ENCODE assay signal across 1 cellular context in genomic region chr9:133971121-133971951, GRCh38.
TF ChIP-seq lines count a peak whose summit lies in the region.

No MANE protein-coding gene starts in this region.

TF ChIP-seq in HepG2, 621 proteins besides CTCF, POLR2A, EP300 and RAD21 (continued from another document and continues in another):
- TF ChIP-seq ISL2 (CRISPR knock-in tag; IDR thresholded peaks at IDR 0.05) (no peak), ZNF318 (CRISPR knock-in tag; IDR thresholded peaks at IDR 0.05) (no peak), ZNF230 (CRISPR knock-in tag; IDR thresholded peaks at IDR 0.05) (0 out of 2 replicates have a peak, but pooled peaks have one; percentile 36), FOXA3 (CRISPR knock-in tag; IDR thresholded peaks at IDR 0.05) (peak; percentile 51), ZNF619 (CRISPR knock-in tag; IDR thresholded peaks at IDR 0.05) (no peak), HOXA5 (CRISPR knock-in tag; IDR thresholded peaks at IDR 0.05) (no peak), ZNF280D (CRISPR knock-in tag; IDR thresholded peaks at IDR 0.05) (no peak), TFDP2 (CRISPR knock-in tag; IDR thresholded peaks at IDR 0.05) (no peak), SKIL (CRISPR knock-in tag; IDR thresholded peaks at IDR 0.05; ENCODE audit: borderline replicate concordance) (peak; percentile 33; the same call in 1 of the 2 replicates), YEATS4 (CRISPR knock-in tag; IDR thresholded peaks at IDR 0.05; ENCODE audit: borderline replicate concordance) (no peak), HDAC6 (IDR thresholded peaks at IDR 0.05; ENCODE audit: low read depth, low read length) (no peak), IRF1 (CRISPR knock-in tag; IDR thresholded peaks at IDR 0.05; ENCODE audit: low read depth) (no peak), GABPB1 (CRISPR knock-in tag; IDR thresholded peaks at IDR 0.05) (peak; percentile 39; the same call in 1 of the 2 replicates), YEATS2 (CRISPR knock-in tag; IDR thresholded peaks at IDR 0.05; ENCODE audit: borderline replicate concordance) (no peak), ZNF354B (CRISPR knock-in tag; IDR thresholded peaks at IDR 0.05) (no peak), ZFP1 (CRISPR knock-in tag; IDR thresholded peaks at IDR 0.05) (no peak), ATF7 (IDR thresholded peaks at IDR 0.05) (no peak), ATF7 (CRISPR knock-in tag; IDR thresholded peaks at IDR 0.05) (no peak), LCORL (IDR thresholded peaks at IDR 0.05) (no peak), LCORL (CRISPR knock-in tag; IDR thresholded peaks at IDR 0.05) (peak; percentile 68; the same call in 1 of the 2 replicates), IKZF5 (CRISPR knock-in tag; IDR thresholded peaks at IDR 0.05) (no peak), ZNF296 (CRISPR knock-in tag; conservative IDR thresholded peaks at IDR 0.05) (no peak), NCOA2 (CRISPR knock-in tag; IDR thresholded peaks at IDR 0.05) (no peak), NR2C2 (CRISPR knock-in tag; IDR thresholded peaks at IDR 0.05; ENCODE audit: borderline replicate concordance) (peak; percentile 86), JUND (CRISPR knock-in tag; IDR thresholded peaks at IDR 0.05) (no peak), HOXA3 (CRISPR knock-in tag; IDR thresholded peaks at IDR 0.05) (peak; percentile 57), MYNN (CRISPR knock-in tag; IDR thresholded peaks at IDR 0.05; ENCODE audit: low read depth) (no peak), ZFX (CRISPR knock-in tag; IDR thresholded peaks at IDR 0.05; ENCODE audit: low read depth) (peak; percentile 63; the same call in 1 of the 2 replicates), HMGXB4 (CRISPR knock-in tag; IDR thresholded peaks at IDR 0.05; ENCODE audit: borderline replicate concordance in 1 of 2, low read depth in 1 of 2) (no peak), ZXDC (CRISPR knock-in tag; IDR thresholded peaks at IDR 0.05) (no peak), MNT (IDR thresholded peaks at IDR 0.05) (no peak), ATF4 (CRISPR knock-in tag; IDR thresholded peaks at IDR 0.05) (no peak), AGO2 (optimal IDR thresholded peaks at IDR 0.05; ENCODE audit: low read depth, low read length) (peak; percentile 68), HDAC1 (CRISPR knock-in tag; IDR thresholded peaks at IDR 0.05) (peak; percentile 68; the same call in 1 of the 2 replicates)
